Comparison of ENCODE assay signal across 12 cellular contexts in genomic region chr5:16539169-16539666, GRCh38.
DNase-seq lines count a peak whose midpoint lies in the region; ATAC-seq and TF ChIP-seq lines count a peak whose summit lies in the region.
"Had no signal": no experiment of that assay in that cellular context is flagged by ENCODE, and none has a peak within 500 bp of the region (broad histone marks: within the 10 kb centered on the region; RNA-seq: fewer than 3 reads in every experiment).

No MANE protein-coding gene starts in this region.

- ATAC-seq in IMR-90 (ENCODE audit: low read depth) (peak; percentile 65), GM23338 (no peak; the same call in 2 of the 3 replicates)

- H3K4me1 ChIP-seq in IMR-90 (ENCODE audit: control insufficient read depth, insufficient read depth, low read length) (peaks cover 2% of the 10 kb centered on the region; the same call in 1 of the 2 replicates), liver (ENCODE audit: control insufficient read depth in 4 of 4, insufficient read depth in 4 of 4, low read length in 3 of 4) (peaks cover 0 to 16% (median 8%) of the 10 kb centered on the region in 4 donors), tibial artery (peaks cover 0 to 19% (median 4%) of the 10 kb centered on the region in 4 donors), GM23338 (ENCODE audit: insufficient read depth) (no peaks in the 10 kb centered on the region)

- no peak overlapping the region for H4K8ac ChIP-seq in IMR-90 (ENCODE audit: low read depth in 2 of 2, low read length in 2 of 2)

- no peak overlapping the region for H3K56ac ChIP-seq in IMR-90 (ENCODE audit: extremely low read depth, insufficient read depth, low read length)

- no peaks in the 10 kb centered on the region for H3K36me3 Mint-ChIP-seq in chondrocyte (ENCODE audit: low read depth)
- H3K36me3 Mint-ChIP-seq in GM23338 (ENCODE audit: low read depth) = no peaks in the 10 kb centered on the region; the same call in 2 of the 3 replicates

- H3K9me3 ChIP-seq in IMR-90 (ENCODE audit: control insufficient read depth, insufficient read depth, low read length) = no peaks in the 10 kb centered on the region
- no peaks in the 10 kb centered on the region for H3K9me3 ChIP-seq in liver (ENCODE audit: control insufficient read depth in 4 of 4, low read length in 3 of 4)
- H3K9me3 ChIP-seq in tibial artery = no peaks in the 10 kb centered on the region
- H3K9me3 ChIP-seq: ovary had no signal

- no peaks in the 10 kb centered on the region for H3K9me2 ChIP-seq in GM23338 (ENCODE audit: insufficient read depth)

- peaks cover 3% of the 10 kb centered on the region; the same call in 1 of the 2 replicates for H3K27me3 ChIP-seq in IMR-90 (ENCODE audit: control insufficient read depth, insufficient read depth, low read length)
- no peaks in the 10 kb centered on the region for H3K27me3 ChIP-seq in liver (ENCODE audit: control insufficient read depth in 4 of 4, insufficient read depth in 4 of 4, low read length in 3 of 4)
- no peaks in the 10 kb centered on the region for H3K27me3 ChIP-seq in tibial artery
- no peaks in the 10 kb centered on the region for H3K27me3 ChIP-seq in GM23338 (ENCODE audit: insufficient read depth)
- H3K27me3 ChIP-seq: ovary had no signal

- 0% methylated on average over 2 of the region's 12 CpGs; no CpG with 5 or more reads in 1 of the 2 experiments for WGBS in IMR-90 (ENCODE audit: extremely low coverage in 2 of 2, insufficient read length in 1 of 2), 2 experiments
- WGBS in liver = 27% methylated on average over 12 of the region's 12 CpGs

- H3F3A ChIP-seq in GM23338 (replicated peaks; ENCODE audit: low read depth) = no peaks in the 10 kb centered on the region

- POLR2A ChIA-PET in IMR-90 (lab: Charles Lee; ENCODE audit: unreplicated experiment) = no interaction called here

- CTCF ChIA-PET in IMR-90 (lab: Yijun Ruan, JAX) = interaction anchor here (1.0 kb wide), 1 partner anchor 13 kb away, joined by 4 read pairs; no protein-coding TSS in a partner anchor

- H4K5ac ChIP-seq in IMR-90 (ENCODE audit: low read depth, low read length) = no peak overlapping the region

- H3K14ac ChIP-seq in IMR-90 (replicated peaks; ENCODE audit: low read depth, low read length) = 0 out of 2 replicates have a peak overlapping the region, but pooled peaks have one; percentile 28

- H3K79me1 ChIP-seq in IMR-90 (ENCODE audit: low read depth in 1 of 2, low read length in 2 of 2) = no peaks in the 10 kb centered on the region

- H3K4me3 Mint-ChIP-seq in chondrocyte (ENCODE audit: unreplicated experiment) (no peak overlapping the region), GM23338 (no peak overlapping the region)
- H3K4me3 Mint-ChIP-seq: central memory CD8-positive, alpha-beta T cell had no signal

- in situ Hi-C loops in IMR-90 (cut with MboI; ENCODE audit: low sequenced_read_pairs) (no loop called here), KBM-7 (cut with MboI; ENCODE audit: low pct_unique_long_range_greater_than_20kb, low sequenced_read_pairs) (no loop called here)

- H3K9ac ChIP-seq in IMR-90 (ENCODE audit: low read depth, low read length) = no peak overlapping the region
- peak overlapping the region in 1 of 2 donors; percentile 90 for H3K9ac ChIP-seq in liver (ENCODE audit: low read depth in 1 of 2, low read length in 2 of 2)

- peaks cover 11% of the 10 kb centered on the region for H3K9me1 ChIP-seq in IMR-90 (ENCODE audit: insufficient read depth, low read length)

- intact Hi-C loops in IMR-90 (cut with micrococcal nuclease) (no loop called here), tibial artery (cut with DNase I; ENCODE audit: low total_unique reads) (no loop called here)

- no peak overlapping the region for H3K23ac ChIP-seq in IMR-90 (ENCODE audit: low read depth, low read length)

- H3K4me3 ChIP-seq in IMR-90 (ENCODE audit: insufficient read depth, low read depth, low read length) (no peak overlapping the region), liver (ENCODE audit: low read depth in 1 of 3, low read length in 3 of 3) (no peak overlapping the region), tibial artery (no peak overlapping the region), GM23338 (no peak overlapping the region)
- H3K4me3 ChIP-seq: ovary, SK-N-MC had no signal

- no peaks in the 10 kb centered on the region; the same call in 1 of the 2 replicates for H4K20me1 ChIP-seq in IMR-90 (ENCODE audit: insufficient read depth, low read length)
- no peaks in the 10 kb centered on the region for H4K20me1 ChIP-seq in GM23338 (replicated peaks; ENCODE audit: insufficient read depth)

- no peak overlapping the region for H3K27ac ChIP-seq in IMR-90 (ENCODE audit: insufficient read depth, low read length)
- H3K27ac ChIP-seq in liver (ENCODE audit: low read depth in 1 of 2, low read length in 2 of 2) = peak overlapping the region; percentile 93 to 94
- H3K27ac ChIP-seq in tibial artery = peak overlapping the region; percentile 63 to 72
- H3K27ac ChIP-seq in GM23338 (ENCODE audit: low read depth) = no peak overlapping the region
- H3K27ac ChIP-seq: HL-60, ovary, SK-N-MC had no signal

- H3K27me3 Mint-ChIP-seq in chondrocyte (ENCODE audit: low read depth) (no peaks in the 10 kb centered on the region), GM23338 (ENCODE audit: insufficient read depth, low read depth, poor library complexity) (peaks cover 9% of the 10 kb centered on the region)
- H3K27me3 Mint-ChIP-seq: central memory CD8-positive, alpha-beta T cell had no signal

- peak overlapping the region; percentile 47 for H2AK9ac ChIP-seq in IMR-90 (replicated peaks; ENCODE audit: low read depth, low read length, poor library complexity)

- no peak overlapping the region for H2BK120ac ChIP-seq in IMR-90 (ENCODE audit: low read depth, low read length)

- H2BK15ac ChIP-seq in IMR-90 (ENCODE audit: low read depth, low read length) = no peak overlapping the region

- H3K36me3 ChIP-seq in IMR-90 (ENCODE audit: control insufficient read depth, insufficient read depth, low read length) = no peaks in the 10 kb centered on the region
- no peaks in the 10 kb centered on the region for H3K36me3 ChIP-seq in liver (ENCODE audit: control insufficient read depth in 4 of 4, insufficient read depth in 3 of 4, low read depth in 1 of 4, low read length in 3 of 4)
- H3K36me3 ChIP-seq in tibial artery = no peaks in the 10 kb centered on the region
- H3K36me3 ChIP-seq in GM23338 (ENCODE audit: insufficient read depth) = no peaks in the 10 kb centered on the region
- H3K36me3 ChIP-seq: ovary had no signal

- 0 out of 2 replicates have a peak overlapping the region, but pooled peaks have one; percentile 12 for H3K4me2 ChIP-seq in IMR-90 (ENCODE audit: low read depth, low read length)
- H3K4me2 ChIP-seq in GM23338 = no peak overlapping the region

- H3K4ac ChIP-seq in IMR-90 (ENCODE audit: low read depth, low read length) = no peak overlapping the region

- H2BK20ac ChIP-seq in IMR-90 (ENCODE audit: low read depth, low read length) = no peak overlapping the region; the same call in 1 of the 2 replicates

- H3K18ac ChIP-seq in IMR-90 (ENCODE audit: low read depth, low read length) = no peak overlapping the region

- peak overlapping the region; percentile 61 for H2AFZ ChIP-seq in IMR-90 (replicated peaks; ENCODE audit: low read length, poor library complexity)
- no peak overlapping the region for H2AFZ ChIP-seq in GM23338

- no peaks in the 10 kb centered on the region for H3K79me2 ChIP-seq in GM23338 (replicated peaks; ENCODE audit: insufficient read depth)

- TF ChIP-seq RAD21 in IMR-90 (IDR thresholded peaks at IDR 0.05; ENCODE audit: low read length) = no peak
- TF ChIP-seq RAD21 in liver (IDR thresholded peaks at IDR 0.05) = peak; percentile 54 to 67

- no TSS peak for BruUV-seq in IMR-90 (replicated peaks; lab: Mats Ljungman, UMichigan)

- H3K9me3 Mint-ChIP-seq in chondrocyte (ENCODE audit: low read depth) (no peaks in the 10 kb centered on the region), GM23338 (no peaks in the 10 kb centered on the region; the same call in 2 of the 3 replicates)
- H3K9me3 Mint-ChIP-seq: central memory CD8-positive, alpha-beta T cell had no signal

- dilution Hi-C loops in IMR-90 (cut with HindIII; ENCODE audit: low sequenced_read_pairs, unreplicated experiment) = no loop called here

- no peak overlapping the region; the same call in 1 of the 2 replicates for H2AK5ac ChIP-seq in IMR-90 (ENCODE audit: low read depth, low read length)

- no peak overlapping the region for H2BK5ac ChIP-seq in IMR-90 (ENCODE audit: low read depth, low read length, poor library complexity, severe bottlenecking)

- no peak overlapping the region for H4K91ac ChIP-seq in IMR-90 (ENCODE audit: insufficient read depth, low read depth, low read length)

- DNase-seq in IMR-90 (peak; percentile 80), chondrocyte (ENCODE audit: low spot score) (no peak), tibial artery (peak; percentile 88 to 92), KBM-7 (no peak), NCI-H526 (lab: John Stamatoyannopoulos, UW) (no peak), GM23338 (ENCODE audit: low spot score) (no peak)
- DNase-seq in stimulated activated CD8-positive, alpha-beta memory T cell treated with anti-CD3 and anti-CD28 coated beads, Interleukin-4, amount 100 ng/mL, for 48 hours = no peak

- TF ChIP-seq POLR2A in IMR-90 (IDR thresholded peaks at IDR 0.05; ENCODE audit: low read depth, low read length) = no peak

- peaks cover 42% of the 10 kb centered on the region for H3K4me1 Mint-ChIP-seq in chondrocyte (ENCODE audit: low read depth)
- H3K4me1 Mint-ChIP-seq in GM23338 = no peaks in the 10 kb centered on the region

- peak overlapping the region; percentile 90 for H3K27ac Mint-ChIP-seq in chondrocyte (ENCODE audit: unreplicated experiment)
- H3K27ac Mint-ChIP-seq in GM23338 = no peak overlapping the region

- no peak for TF ChIP-seq CTCF in IMR-90 (conservative IDR thresholded peaks at IDR 0.05; ENCODE audit: low read depth, low read length)
- TF ChIP-seq CTCF in chondrocyte (IDR thresholded peaks at IDR 0.05) = no peak
- no peak for TF ChIP-seq CTCF in liver (IDR thresholded peaks at IDR 0.05; ENCODE audit: low read depth, low read length, missing input control)
- TF ChIP-seq CTCF in tibial artery (IDR thresholded peaks at IDR 0.05) = no peak
- no peak for TF ChIP-seq CTCF in GM23338 (conservative IDR thresholded peaks at IDR 0.05; ENCODE audit: low read depth in 2 of 2)

TF ChIP-seq in IMR-90, 13 proteins besides CTCF, POLR2A, EP300 and RAD21 (continues in another document):
- TF ChIP-seq SMC3 (IDR thresholded peaks at IDR 0.05; ENCODE audit: low read depth, low read length) (no peak), MXI1 (IDR thresholded peaks at IDR 0.05; ENCODE audit: borderline replicate concordance, low read depth, low read length) (no peak), CEBPB (IDR thresholded peaks at IDR 0.05; ENCODE audit: low read depth, low read length) (peak; percentile 58; the same call in 1 of the 2 replicates)

TF ChIP-seq in liver, 16 proteins besides CTCF, POLR2A, EP300 and RAD21 (continues in another document):
- peak; percentile 45 for TF ChIP-seq FOXA1 (IDR thresholded peaks at IDR 0.05)
- TF ChIP-seq EGR1 (IDR thresholded peaks at IDR 0.05; ENCODE audit: low read depth in 2 of 2) = peak; percentile 69 to 83
- peak; percentile 92 to 96 for TF ChIP-seq RXRA (IDR thresholded peaks at IDR 0.05)

TF ChIP-seq in GM23338, 12 proteins besides CTCF, POLR2A, EP300 and RAD21:
- TF ChIP-seq EZH2phosphoT487 (IDR thresholded peaks at IDR 0.05; ENCODE audit: unreplicated experiment) (no peak), EZH2 (IDR thresholded peaks at IDR 0.05; ENCODE audit: low read depth, unreplicated experiment) (no peak), NANOG (IDR thresholded peaks at IDR 0.05; ENCODE audit: borderline replicate concordance) (no peak), ZNF114 (CRISPR knock-in tag; IDR thresholded peaks at IDR 0.05) (no peak)

Comparison
In these comparisons a context has a peak if more than half of its experiments do, and no peak if none do; other contexts are left out.
1. DNase-seq: peak in IMR-90 (single experiment) and tibial artery (2 of 2); none in chondrocyte (single experiment), KBM-7 (single experiment), stimulated activated CD8-positive, alpha-beta memory T cell treated with anti-CD3 and anti-CD28 coated beads, Interleukin-4, amount 100 ng/mL, for 48 hours (single experiment), NCI-H526 (0 of 2) and GM23338 (single experiment).
2. H3K27ac ChIP-seq: peak in liver (2 of 2) and tibial artery (2 of 2); none in IMR-90 (single experiment) and GM23338 (single experiment).